In genomic region chr1:44903261-44903660, GRCh38 we compare ENCODE assay signal across 19 cellular contexts.
DNase-seq lines count a peak whose midpoint lies in the region; ATAC-seq and TF ChIP-seq lines count a peak whose summit lies in the region.
"Had no signal": no experiment of that assay in that cellular context is flagged by ENCODE, and none has a peak within 500 bp of the region (broad histone marks: within the 10 kb centered on the region; RNA-seq: fewer than 3 reads in every experiment).

No MANE protein-coding gene starts in this region.

- H3K27me3 ChIP-seq in ascending aorta (no peaks in the 10 kb centered on the region), tibial artery (no peaks in the 10 kb centered on the region), gastrocnemius medialis (no peaks in the 10 kb centered on the region)
- no peaks in the 10 kb centered on the region for H3K27me3 ChIP-seq in CD4-positive, alpha-beta T cell (ENCODE audit: control insufficient read depth, insufficient read depth, low read length)
- H3K27me3 ChIP-seq: cardiac muscle cell, thyroid gland had no signal

- H3K4me3 ChIP-seq in ascending aorta (no peak overlapping the region), fibroblast of villous mesenchyme (ENCODE audit: low read depth, low read length) (no peak overlapping the region), tibial artery (no peak overlapping the region), gastrocnemius medialis (no peak overlapping the region)
- H3K4me3 ChIP-seq: cardiac muscle cell, thyroid gland had no signal

- intact Hi-C loops in ascending aorta (cut with DNase I) (no loop called here), tibial artery (cut with DNase I; ENCODE audit: low total_unique reads) (no loop called here), gastrocnemius medialis (cut with DNase I; ENCODE audit: low total_unique reads) (no loop called here)
- intact Hi-C loops in CD4-positive, alpha-beta T cell (cut with DNase I, micrococcal nuclease), result loop anchor here in 1 of 2 experiments (5.0 kb wide), 1 partner anchor 736 kb away; no protein-coding TSS in a partner anchor
- intact Hi-C loops in activated CD8-positive, alpha-beta T cell treated with anti-CD3 and anti-CD28 coated beads for 36 hours (cut with micrococcal nuclease), result no loop called here

- TF ChIP-seq POLR2A in gastrocnemius medialis (IDR thresholded peaks at IDR 0.05), result no peak

- H3K9me3 ChIP-seq in ascending aorta (no peaks in the 10 kb centered on the region), tibial artery (no peaks in the 10 kb centered on the region), gastrocnemius medialis (no peaks in the 10 kb centered on the region)
- no peaks in the 10 kb centered on the region for H3K9me3 ChIP-seq in CD4-positive, alpha-beta T cell (ENCODE audit: control insufficient read depth, low read length)
- H3K9me3 ChIP-seq: thyroid gland had no signal

- H3K9me3 Mint-ChIP-seq in CD4-positive, alpha-beta T cell, result no peaks in the 10 kb centered on the region
- no peaks in the 10 kb centered on the region for H3K9me3 Mint-ChIP-seq in activated CD8-positive, alpha-beta T cell treated with anti-CD3 and anti-CD28 coated beads for 36 hours
- H3K9me3 Mint-ChIP-seq: activated naive CD8-positive, alpha-beta T cell treated with anti-CD3 and anti-CD28 coated beads, Interleukin-2, amount 10 ng/mL, durations not matched to agents 7 days and 5 days; activated T-helper 2 cell treated with anti-CD3 and anti-CD28 coated beads, Interferon-gamma antibody, Interleukin-2, Interleukin-4, amounts not matched to agents 10 μg/mL and 5 μg/mL and 100 μg/mL, durations not matched to agents 14 hours and 24 hours and 36 hours; natural killer cell had no signal

- peaks cover 18% of the 10 kb centered on the region for H3K36me3 Mint-ChIP-seq in CD4-positive, alpha-beta T cell (ENCODE audit: low read depth)
- peaks cover 3% of the 10 kb centered on the region for H3K36me3 Mint-ChIP-seq in activated CD8-positive, alpha-beta T cell treated with anti-CD3 and anti-CD28 coated beads for 36 hours (ENCODE audit: low read depth)
- H3K36me3 Mint-ChIP-seq: activated CD8-positive, alpha-beta memory T cell treated with anti-CD3 and anti-CD28 coated beads, Interleukin-2, amount 10 ng/mL, durations not matched to agents 7 days and 5 days; natural killer cell had no signal

- no peak for ATAC-seq in gastrocnemius medialis
- ATAC-seq in CD4-positive, alpha-beta T cell (ENCODE audit: poor library complexity), result no peak
- no peak for ATAC-seq in activated CD8-positive, alpha-beta T cell treated with anti-CD3 and anti-CD28 coated beads for 36 hours
- ATAC-seq: activated CD8-positive, alpha-beta memory T cell treated with anti-CD3 and anti-CD28 coated beads, Interleukin-2, amount 10 ng/mL, durations not matched to agents 7 days and 5 days; HepG2; natural killer cell had no signal

- in situ Hi-C loops in gastrocnemius medialis (cut with MboI; ENCODE audit: low sequenced_read_pairs in 4 of 4), result no loop called here

- H3K27ac Mint-ChIP-seq in CD4-positive, alpha-beta T cell, result no peak overlapping the region
- no peak overlapping the region for H3K27ac Mint-ChIP-seq in activated CD8-positive, alpha-beta T cell treated with anti-CD3 and anti-CD28 coated beads for 36 hours
- H3K27ac Mint-ChIP-seq: activated CD8-positive, alpha-beta memory T cell treated with anti-CD3 and anti-CD28 coated beads, Interleukin-2, amount 10 ng/mL, durations not matched to agents 7 days and 5 days; activated naive CD8-positive, alpha-beta T cell treated with anti-CD3 and anti-CD28 coated beads, Interleukin-2, amount 10 ng/mL, durations not matched to agents 7 days and 5 days; activated T-helper 2 cell treated with anti-CD3 and anti-CD28 coated beads, Interferon-gamma antibody, Interleukin-2, Interleukin-4, amounts not matched to agents 10 μg/mL and 5 μg/mL and 100 μg/mL, durations not matched to agents 14 hours and 24 hours and 36 hours; natural killer cell had no signal

- POLR2A ChIA-PET in CD4-positive, alpha-beta T cell (lab: Charles Lee), result no interaction called here
- POLR2A ChIA-PET in activated CD8-positive, alpha-beta T cell treated with anti-CD3 and anti-CD28 coated beads for 36 hours (lab: Charles Lee), result no interaction called here

- H3K4me1 Mint-ChIP-seq in CD4-positive, alpha-beta T cell (ENCODE audit: low read depth), result no peaks in the 10 kb centered on the region
- H3K4me1 Mint-ChIP-seq in activated CD8-positive, alpha-beta T cell treated with anti-CD3 and anti-CD28 coated beads for 36 hours (ENCODE audit: low read depth), result no peaks in the 10 kb centered on the region
- H3K4me1 Mint-ChIP-seq: activated CD8-positive, alpha-beta memory T cell treated with anti-CD3 and anti-CD28 coated beads, Interleukin-2, amount 10 ng/mL, durations not matched to agents 7 days and 5 days; activated naive CD8-positive, alpha-beta T cell treated with anti-CD3 and anti-CD28 coated beads, Interleukin-2, amount 10 ng/mL, durations not matched to agents 7 days and 5 days had no signal

- TF ChIP-seq CTCF in ascending aorta (IDR thresholded peaks at IDR 0.05) (no peak), fibroblast of villous mesenchyme (IDR thresholded peaks at IDR 0.05; ENCODE audit: insufficient read depth, low read depth, low read length) (no peak), tibial artery (IDR thresholded peaks at IDR 0.05) (no peak), gastrocnemius medialis (IDR thresholded peaks at IDR 0.05 in 4 of 5, conservative IDR thresholded peaks at IDR 0.05 in 1 of 5) (no peak)
- TF ChIP-seq CTCF in CD4-positive, alpha-beta T cell (IDR thresholded peaks at IDR 0.05), result no peak
- TF ChIP-seq CTCF in activated CD8-positive, alpha-beta T cell treated with anti-CD3 and anti-CD28 coated beads for 36 hours (IDR thresholded peaks at IDR 0.05), result no peak

- CTCF ChIA-PET in CD4-positive, alpha-beta T cell (lab: Charles Lee), result interaction anchor here (1.4 kb wide), 1 partner anchor 21 kb away, joined by 3 read pairs; no protein-coding TSS in a partner anchor
- CTCF ChIA-PET in activated CD8-positive, alpha-beta T cell treated with anti-CD3 and anti-CD28 coated beads for 36 hours (lab: Charles Lee), result interaction anchor here (1.0 kb wide), 1 partner anchor 127 kb away, joined by 3 read pairs; no protein-coding TSS in a partner anchor

- no peaks in the 10 kb centered on the region for H3K27me3 Mint-ChIP-seq in CD4-positive, alpha-beta T cell
- no peaks in the 10 kb centered on the region for H3K27me3 Mint-ChIP-seq in activated CD8-positive, alpha-beta T cell treated with anti-CD3 and anti-CD28 coated beads for 36 hours
- H3K27me3 Mint-ChIP-seq: activated CD8-positive, alpha-beta memory T cell treated with anti-CD3 and anti-CD28 coated beads, Interleukin-2, amount 10 ng/mL, durations not matched to agents 7 days and 5 days; activated naive CD8-positive, alpha-beta T cell treated with anti-CD3 and anti-CD28 coated beads, Interleukin-2, amount 10 ng/mL, durations not matched to agents 7 days and 5 days had no signal

- H3K36me3 ChIP-seq in ascending aorta, result no peaks in the 10 kb centered on the region
- H3K36me3 ChIP-seq in tibial artery, result peaks cover 0 to 3% (median 0%) of the 10 kb centered on the region in 3 donors
- no peaks in the 10 kb centered on the region for H3K36me3 ChIP-seq in gastrocnemius medialis
- H3K36me3 ChIP-seq: cardiac muscle cell, thyroid gland had no signal

- DNase-seq in ascending aorta (ENCODE audit: low spot score in 2 of 2) (no peak), fibroblast of villous mesenchyme (ENCODE audit: low read depth) (peak; percentile 42), myocyte (ENCODE audit: low read depth) (peak; percentile 22), tibial artery (no peak), gastrocnemius medialis (no peak)
- DNase-seq in CD4-positive, alpha-beta T cell, result no peak
- DNase-seq in activated CD8-positive, alpha-beta T cell treated with anti-CD3 and anti-CD28 coated beads for 36 hours, result no peak
- DNase-seq: activated CD4-positive, alpha-beta T cell treated with anti-CD3 and anti-CD28 coated beads for 4 hours; activated CD8-positive, alpha-beta memory T cell treated with anti-CD3 and anti-CD28 coated beads, Interleukin-2, amount 10 ng/mL, durations not matched to agents 7 days and 5 days; activated naive CD8-positive, alpha-beta T cell treated with anti-CD3 and anti-CD28 coated beads, Interleukin-2, amount 10 ng/mL, durations not matched to agents 7 days and 5 days; erythroblast; natural killer cell; NCI-H146; NCI-H748 treated with DMSO at 0.1 percent for 48 hours; SHP77 had no signal

- H3K27ac ChIP-seq in ascending aorta (peak overlapping the region; percentile 43 to 56), tibial artery (peak overlapping the region; percentile 51 to 61), gastrocnemius medialis (no peak overlapping the region)
- H3K27ac ChIP-seq in CD4-positive, alpha-beta T cell (ENCODE audit: low read depth, low read length), result no peak overlapping the region
- H3K27ac ChIP-seq: cardiac muscle cell, thyroid gland had no signal

- H3K4me1 ChIP-seq in ascending aorta, result peaks cover 0 to 14% of the 10 kb centered on the region in 2 donors
- H3K4me1 ChIP-seq in tibial artery, result peaks cover 0 to 18% (median 0%) of the 10 kb centered on the region in 4 donors
- no peaks in the 10 kb centered on the region for H3K4me1 ChIP-seq in gastrocnemius medialis
- H3K4me1 ChIP-seq: thyroid gland had no signal

- no peak overlapping the region for H3K4me3 Mint-ChIP-seq in CD4-positive, alpha-beta T cell
- no peak overlapping the region for H3K4me3 Mint-ChIP-seq in activated CD8-positive, alpha-beta T cell treated with anti-CD3 and anti-CD28 coated beads for 36 hours
- H3K4me3 Mint-ChIP-seq: activated CD8-positive, alpha-beta memory T cell treated with anti-CD3 and anti-CD28 coated beads, Interleukin-2, amount 10 ng/mL, durations not matched to agents 7 days and 5 days; activated naive CD8-positive, alpha-beta T cell treated with anti-CD3 and anti-CD28 coated beads, Interleukin-2, amount 10 ng/mL, durations not matched to agents 7 days and 5 days; natural killer cell had no signal

Comparison
In these comparisons a context has a peak if more than half of its experiments do, and no peak if none do; other contexts are left out.
1. DNase-seq: peak in fibroblast of villous mesenchyme (single experiment) and myocyte (single experiment); none in ascending aorta (0 of 2), tibial artery (0 of 2), gastrocnemius medialis (0 of 2), CD4-positive, alpha-beta T cell (0 of 10) and activated CD8-positive, alpha-beta T cell treated with anti-CD3 and anti-CD28 coated beads for 36 hours (single experiment).
2. H3K27ac ChIP-seq: peak in ascending aorta (2 of 2) and tibial artery (2 of 2); none in gastrocnemius medialis (0 of 4) and CD4-positive, alpha-beta T cell (single experiment).